Comparison of ENCODE assay signal across 1 cellular context in genomic region chr6:142913511-142914047, GRCh38.
TF ChIP-seq lines count a peak whose summit lies in the region.

No MANE protein-coding gene starts in this region.

TF ChIP-seq in GM12878, 131 proteins besides CTCF, POLR2A, EP300 and RAD21 (continued from another document and continues in another):
- TF ChIP-seq ZNF687 (IDR thresholded peaks at IDR 0.05) (peak; percentile 79), NR2C1 (IDR thresholded peaks at IDR 0.05) (no peak), BHLHE40 (IDR thresholded peaks at IDR 0.05; ENCODE audit: borderline replicate concordance in 1 of 2, low read depth in 2 of 2, low read length in 1 of 2) (peak; percentile 86 to 93), STAT1 (conservative IDR thresholded peaks at IDR 0.05) (no peak), JUND (IDR thresholded peaks at IDR 0.05; ENCODE audit: low read depth, low read length) (peak; percentile 53; the same call in 1 of the 2 replicates), IKZF2 (IDR thresholded peaks at IDR 0.05) (peak; percentile 98), GATAD2B (conservative IDR thresholded peaks at IDR 0.05; ENCODE audit: low read depth) (peak; percentile 90), CREM (IDR thresholded peaks at IDR 0.05; ENCODE audit: low read depth) (peak; percentile 87), PAX5 (IDR thresholded peaks at IDR 0.05; ENCODE audit: borderline replicate concordance, low read depth, low read length) (peak; percentile 87), CUX1 (IDR thresholded peaks at IDR 0.05; ENCODE audit: insufficient replicate concordance, low read depth, low read length) (peak; percentile 76), PML (IDR thresholded peaks at IDR 0.05; ENCODE audit: low read length) (peak; percentile 78; the same call in 1 of the 2 replicates), FOXM1 (IDR thresholded peaks at IDR 0.05; ENCODE audit: low read depth, low read length) (peak; percentile 92), CHD2 (IDR thresholded peaks at IDR 0.05; ENCODE audit: borderline replicate concordance, low read depth, low read length) (peak; percentile 70; the same call in 1 of the 2 replicates), SUPT20H (IDR thresholded peaks at IDR 0.05; ENCODE audit: borderline replicate concordance, control insufficient read depth, low read depth, low read length) (no peak), CREB1 (IDR thresholded peaks at IDR 0.05; ENCODE audit: low read depth) (peak; percentile 71; the same call in 1 of the 2 replicates), MTA3 (IDR thresholded peaks at IDR 0.05; ENCODE audit: borderline replicate concordance, low read length) (peak; percentile 90; the same call in 1 of the 2 replicates), RELA (IDR thresholded peaks at IDR 0.05; ENCODE audit: borderline replicate concordance, partially characterized antibody) (peak; percentile 14), MLLT1 (IDR thresholded peaks at IDR 0.05) (peak; percentile 81), CBX5 (IDR thresholded peaks at IDR 0.05; ENCODE audit: low read depth) (peak; percentile 88), CEBPB (IDR thresholded peaks at IDR 0.05; ENCODE audit: borderline replicate concordance in 1 of 2, low read depth in 2 of 2, low read length in 2 of 2) (peak; percentile 2 to 25; a peak in 1 of 4 replicates), NFIC (IDR thresholded peaks at IDR 0.05; ENCODE audit: low read depth, low read length) (peak; percentile 95), SREBF2 (IDR thresholded peaks at IDR 0.05; ENCODE audit: low read length) (no peak), ESRRA (IDR thresholded peaks at IDR 0.05; ENCODE audit: low read length) (no peak), RUNX3 (IDR thresholded peaks at IDR 0.05; ENCODE audit: low read length) (peak; percentile 92), DPF2 (IDR thresholded peaks at IDR 0.05) (peak; percentile 99), CBFB (IDR thresholded peaks at IDR 0.05; ENCODE audit: low read depth) (peak; percentile 88), TCF12 (IDR thresholded peaks at IDR 0.05; ENCODE audit: low read depth, low read length) (peak; percentile 67; the same call in 1 of the 2 replicates), MEF2B (IDR thresholded peaks at IDR 0.05; ENCODE audit: partially characterized antibody, poor library complexity, severe bottlenecking) (peak; percentile 80)
- TF ChIP-seq, protein P1, sequence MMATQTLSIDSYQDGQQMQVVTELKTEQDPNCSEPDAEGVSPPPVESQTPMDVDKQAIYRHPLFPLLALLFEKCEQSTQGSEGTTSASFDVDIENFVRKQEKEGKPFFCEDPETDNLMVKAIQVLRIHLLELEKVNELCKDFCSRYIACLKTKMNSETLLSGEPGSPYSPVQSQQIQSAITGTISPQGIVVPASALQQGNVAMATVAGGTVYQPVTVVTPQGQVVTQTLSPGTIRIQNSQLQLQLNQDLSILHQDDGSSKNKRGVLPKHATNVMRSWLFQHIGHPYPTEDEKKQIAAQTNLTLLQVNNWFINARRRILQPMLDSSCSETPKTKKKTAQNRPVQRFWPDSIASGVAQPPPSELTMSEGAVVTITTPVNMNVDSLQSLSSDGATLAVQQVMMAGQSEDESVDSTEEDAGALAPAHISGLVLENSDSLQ (IDR thresholded peaks at IDR 0.05): peak; percentile 37; the same call in 1 of the 2 replicates
- TF ChIP-seq, protein P2, sequence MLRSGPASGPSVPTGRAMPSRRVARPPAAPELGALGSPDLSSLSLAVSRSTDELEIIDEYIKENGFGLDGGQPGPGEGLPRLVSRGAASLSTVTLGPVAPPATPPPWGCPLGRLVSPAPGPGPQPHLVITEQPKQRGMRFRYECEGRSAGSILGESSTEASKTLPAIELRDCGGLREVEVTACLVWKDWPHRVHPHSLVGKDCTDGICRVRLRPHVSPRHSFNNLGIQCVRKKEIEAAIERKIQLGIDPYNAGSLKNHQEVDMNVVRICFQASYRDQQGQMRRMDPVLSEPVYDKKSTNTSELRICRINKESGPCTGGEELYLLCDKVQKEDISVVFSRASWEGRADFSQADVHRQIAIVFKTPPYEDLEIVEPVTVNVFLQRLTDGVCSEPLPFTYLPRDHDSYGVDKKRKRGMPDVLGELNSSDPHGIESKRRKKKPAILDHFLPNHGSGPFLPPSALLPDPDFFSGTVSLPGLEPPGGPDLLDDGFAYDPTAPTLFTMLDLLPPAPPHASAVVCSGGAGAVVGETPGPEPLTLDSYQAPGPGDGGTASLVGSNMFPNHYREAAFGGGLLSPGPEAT (IDR thresholded peaks at IDR 0.05; ENCODE audit: low read depth): peak; percentile 91
- TF ChIP-seq, protein P3, sequence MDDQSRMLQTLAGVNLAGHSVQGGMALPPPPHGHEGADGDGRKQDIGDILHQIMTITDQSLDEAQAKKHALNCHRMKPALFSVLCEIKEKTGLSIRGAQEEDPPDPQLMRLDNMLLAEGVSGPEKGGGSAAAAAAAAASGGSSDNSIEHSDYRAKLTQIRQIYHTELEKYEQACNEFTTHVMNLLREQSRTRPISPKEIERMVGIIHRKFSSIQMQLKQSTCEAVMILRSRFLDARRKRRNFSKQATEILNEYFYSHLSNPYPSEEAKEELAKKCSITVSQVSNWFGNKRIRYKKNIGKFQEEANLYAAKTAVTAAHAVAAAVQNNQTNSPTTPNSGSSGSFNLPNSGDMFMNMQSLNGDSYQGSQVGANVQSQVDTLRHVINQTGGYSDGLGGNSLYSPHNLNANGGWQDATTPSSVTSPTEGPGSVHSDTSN (IDR thresholded peaks at IDR 0.05; ENCODE audit: insufficient replicate concordance, low read depth, low read length): peak; percentile 32
- TF ChIP-seq, protein P4, sequence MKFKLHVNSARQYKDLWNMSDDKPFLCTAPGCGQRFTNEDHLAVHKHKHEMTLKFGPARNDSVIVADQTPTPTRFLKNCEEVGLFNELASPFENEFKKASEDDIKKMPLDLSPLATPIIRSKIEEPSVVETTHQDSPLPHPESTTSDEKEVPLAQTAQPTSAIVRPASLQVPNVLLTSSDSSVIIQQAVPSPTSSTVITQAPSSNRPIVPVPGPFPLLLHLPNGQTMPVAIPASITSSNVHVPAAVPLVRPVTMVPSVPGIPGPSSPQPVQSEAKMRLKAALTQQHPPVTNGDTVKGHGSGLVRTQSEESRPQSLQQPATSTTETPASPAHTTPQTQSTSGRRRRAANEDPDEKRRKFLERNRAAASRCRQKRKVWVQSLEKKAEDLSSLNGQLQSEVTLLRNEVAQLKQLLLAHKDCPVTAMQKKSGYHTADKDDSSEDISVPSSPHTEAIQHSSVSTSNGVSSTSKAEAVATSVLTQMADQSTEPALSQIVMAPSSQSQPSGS (IDR thresholded peaks at IDR 0.05; ENCODE audit: low read length): peak; percentile 92
- TF ChIP-seq, protein P5, sequence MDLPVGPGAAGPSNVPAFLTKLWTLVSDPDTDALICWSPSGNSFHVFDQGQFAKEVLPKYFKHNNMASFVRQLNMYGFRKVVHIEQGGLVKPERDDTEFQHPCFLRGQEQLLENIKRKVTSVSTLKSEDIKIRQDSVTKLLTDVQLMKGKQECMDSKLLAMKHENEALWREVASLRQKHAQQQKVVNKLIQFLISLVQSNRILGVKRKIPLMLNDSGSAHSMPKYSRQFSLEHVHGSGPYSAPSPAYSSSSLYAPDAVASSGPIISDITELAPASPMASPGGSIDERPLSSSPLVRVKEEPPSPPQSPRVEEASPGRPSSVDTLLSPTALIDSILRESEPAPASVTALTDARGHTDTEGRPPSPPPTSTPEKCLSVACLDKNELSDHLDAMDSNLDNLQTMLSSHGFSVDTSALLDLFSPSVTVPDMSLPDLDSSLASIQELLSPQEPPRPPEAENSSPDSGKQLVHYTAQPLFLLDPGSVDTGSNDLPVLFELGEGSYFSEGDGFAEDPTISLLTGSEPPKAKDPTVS (IDR thresholded peaks at IDR 0.05; ENCODE audit: low read depth, low read length): no peak
- TF ChIP-seq, protein P6, sequence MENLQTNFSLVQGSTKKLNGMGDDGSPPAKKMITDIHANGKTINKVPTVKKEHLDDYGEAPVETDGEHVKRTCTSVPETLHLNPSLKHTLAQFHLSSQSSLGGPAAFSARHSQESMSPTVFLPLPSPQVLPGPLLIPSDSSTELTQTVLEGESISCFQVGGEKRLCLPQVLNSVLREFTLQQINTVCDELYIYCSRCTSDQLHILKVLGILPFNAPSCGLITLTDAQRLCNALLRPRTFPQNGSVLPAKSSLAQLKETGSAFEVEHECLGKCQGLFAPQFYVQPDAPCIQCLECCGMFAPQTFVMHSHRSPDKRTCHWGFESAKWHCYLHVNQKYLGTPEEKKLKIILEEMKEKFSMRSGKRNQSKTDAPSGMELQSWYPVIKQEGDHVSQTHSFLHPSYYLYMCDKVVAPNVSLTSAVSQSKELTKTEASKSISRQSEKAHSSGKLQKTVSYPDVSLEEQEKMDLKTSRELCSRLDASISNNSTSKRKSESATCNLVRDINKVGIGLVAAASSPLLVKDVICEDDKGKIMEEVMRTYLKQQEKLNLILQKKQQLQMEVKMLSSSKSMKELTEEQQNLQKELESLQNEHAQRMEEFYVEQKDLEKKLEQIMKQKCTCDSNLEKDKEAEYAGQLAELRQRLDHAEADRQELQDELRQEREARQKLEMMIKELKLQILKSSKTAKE (IDR thresholded peaks at IDR 0.05; ENCODE audit: low read depth, poor library complexity, severe bottlenecking): peak; percentile 84
- TF ChIP-seq, protein P7, sequence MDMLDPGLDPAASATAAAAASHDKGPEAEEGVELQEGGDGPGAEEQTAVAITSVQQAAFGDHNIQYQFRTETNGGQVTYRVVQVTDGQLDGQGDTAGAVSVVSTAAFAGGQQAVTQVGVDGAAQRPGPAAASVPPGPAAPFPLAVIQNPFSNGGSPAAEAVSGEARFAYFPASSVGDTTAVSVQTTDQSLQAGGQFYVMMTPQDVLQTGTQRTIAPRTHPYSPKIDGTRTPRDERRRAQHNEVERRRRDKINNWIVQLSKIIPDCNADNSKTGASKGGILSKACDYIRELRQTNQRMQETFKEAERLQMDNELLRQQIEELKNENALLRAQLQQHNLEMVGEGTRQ (IDR thresholded peaks at IDR 0.05; ENCODE audit: borderline replicate concordance, low read depth, low read length): no peak
